7 cellular contexts compared by ENCODE assay signal in genomic region chr16:4624827-4625616, GRCh38. TPM values are rescaled to one million over a fixed set of nuclear protein-coding genes. Genes with fewer than 3 reads are reported as not detected.
DNase-seq lines count a peak whose midpoint lies in the region; ATAC-seq and TF ChIP-seq lines count a peak whose summit lies in the region.

No MANE protein-coding gene starts in this region.

- peaks cover 31% of the 10 kb centered on the region for H3K4me1 Mint-ChIP-seq in activated T-cell treated with anti-CD3 and anti-CD28 coated beads, Interleukin-2, amount 50 U/mL, for 4 hours (ENCODE audit: low read depth)
- peaks cover 28% of the 10 kb centered on the region for H3K4me1 Mint-ChIP-seq in nephron

- TF ChIP-seq EP300 in stomach (IDR thresholded peaks at IDR 0.05), result no peak

- peak overlapping the region; percentile 94 to 99 (median 97) for H3K27ac ChIP-seq in stomach

- H3K4me3 ChIP-seq in stomach, result peak overlapping the region; percentile 65 to 100 (median 93)

- intact Hi-C loops in stomach (cut with DNase I; ENCODE audit: low total_unique reads), result no loop called here

- peaks cover 0 to 14% (median 1%) of the 10 kb centered on the region in 4 donors for H3K36me3 ChIP-seq in stomach

- H3K4me1 ChIP-seq in stomach, result peaks cover 22 to 45% (median 33%) of the 10 kb centered on the region in 4 donors

- ATAC-seq in GM18858 (IDR thresholded peaks at IDR 0.05; ENCODE audit: unreplicated experiment) (peak; percentile 40), HG02840 (IDR thresholded peaks at IDR 0.05; ENCODE audit: low FRiP score, unreplicated experiment) (peak; percentile 56)
- ATAC-seq in activated T-cell treated with anti-CD3 and anti-CD28 coated beads, Interleukin-2, amount 50 U/mL, for 4 hours, result peak; percentile 55 to 61

- H3K27me3 ChIP-seq in stomach, result no peaks in the 10 kb centered on the region

- no peak for TF ChIP-seq CTCF in nephron (IDR thresholded peaks at IDR 0.05; ENCODE audit: unreplicated experiment in 3 of 3)
- no peak for TF ChIP-seq CTCF in stomach (IDR thresholded peaks at IDR 0.05)

- H3K27me3 Mint-ChIP-seq in activated T-cell treated with anti-CD3 and anti-CD28 coated beads, Interleukin-2, amount 50 U/mL, for 4 hours (ENCODE audit: low read depth), result no peaks in the 10 kb centered on the region
- peaks cover 3% of the 10 kb centered on the region for H3K27me3 Mint-ChIP-seq in nephron (ENCODE audit: low read depth)

- 0 to 1% (median 1%) methylated on average over 23 to 82 of the region's 82 CpGs for WGBS in stomach, 5 donors

- DNase-seq in NOMO-1 (lab: John Stamatoyannopoulos, UW; ENCODE audit: unreplicated experiment in 2 of 2) (peak; percentile 49 to 64), fibroblast of gingiva (ENCODE audit: low read depth) (peak; percentile 59), stomach (peak; percentile 72)
- DNase-seq in activated T-cell treated with anti-CD3 and anti-CD28 coated beads, Interleukin-2, amount 50 U/mL, for 4 hours, result peak; percentile 60

- no peak for TF ChIP-seq POLR2A in stomach (IDR thresholded peaks at IDR 0.05)

- H3K9me3 ChIP-seq in stomach, result no peaks in the 10 kb centered on the region

- no peaks in the 10 kb centered on the region for H3K9me3 Mint-ChIP-seq in activated T-cell treated with anti-CD3 and anti-CD28 coated beads, Interleukin-2, amount 50 U/mL, for 4 hours
- peaks cover 5% of the 10 kb centered on the region for H3K9me3 Mint-ChIP-seq in nephron

- H3K4me3 Mint-ChIP-seq in activated T-cell treated with anti-CD3 and anti-CD28 coated beads, Interleukin-2, amount 50 U/mL, for 4 hours, result peak overlapping the region; percentile 98
- peak overlapping the region; percentile 99 to 100 (median 100) for H3K4me3 Mint-ChIP-seq in nephron

- peak overlapping the region; percentile 95 to 98 (median 98) for H3K27ac Mint-ChIP-seq in nephron

- H3K36me3 Mint-ChIP-seq in activated T-cell treated with anti-CD3 and anti-CD28 coated beads, Interleukin-2, amount 50 U/mL, for 4 hours (ENCODE audit: insufficient read depth), result no peaks in the 10 kb centered on the region
- peaks cover 11% of the 10 kb centered on the region for H3K36me3 Mint-ChIP-seq in nephron (ENCODE audit: low read depth)

RNA-seq across cellular contexts. Expression of gene MGRN1, which starts 0.4 kb away (rescaled TPM):
- total RNA-seq in activated T-cell treated with anti-CD3 and anti-CD28 coated beads, Interleukin-2, amount 50 U/mL, for 4 hours, result 10 to 100 TPM; 56.5 to 60.5 (median 58.0) TPM
- total RNA-seq in stomach, result 100 to 1,000 TPM in 2 of 5 donors, 10 to 100 TPM in 3; 34.7 to 469 (median 91.4) TPM
- polyA plus RNA-seq in stomach, result 10 to 100 TPM; 13.2 to 21.5 (median 17.9) TPM

RNA-seq across cellular contexts. Expression of gene UBALD1, which starts 10.3 kb away (rescaled TPM):
- total RNA-seq in activated T-cell treated with anti-CD3 and anti-CD28 coated beads, Interleukin-2, amount 50 U/mL, for 4 hours, result 10 to 100 TPM; 22.5 to 27.2 (median 23.7) TPM
- 10 to 100 TPM in 2 of 5 donors, 1 to 10 TPM in 2, under 1 TPM in 1; 0.58 to 77.2 (median 6.8) TPM for total RNA-seq in stomach
- polyA plus RNA-seq in stomach, result 10 to 100 TPM; 17.2 to 41.3 (median 31.9) TPM

Comparison
In these comparisons a context has a peak if more than half of its experiments do, and no peak if none do; other contexts are left out.
1. Peak in every context shown above with its lines: DNase-seq, ATAC-seq, H3K4me3 ChIP-seq and H3K27ac ChIP-seq.